19 cellular contexts compared by ENCODE assay signal in genomic region chr13:108877300-108877699, GRCh38.
DNase-seq lines count a peak whose midpoint lies in the region; TF ChIP-seq lines count a peak whose summit lies in the region.
"Had no signal": no experiment of that assay in that cellular context is flagged by ENCODE, and none has a peak within 500 bp of the region (broad histone marks: within the 10 kb centered on the region; RNA-seq: fewer than 3 reads in every experiment).

No MANE protein-coding gene starts in this region.

- H3K4me1 ChIP-seq in mammary epithelial cell (ENCODE audit: insufficient read depth, low read length) = no peaks in the 10 kb centered on the region
- no peaks in the 10 kb centered on the region for H3K4me1 ChIP-seq in testis

- H3K4me2 ChIP-seq in mammary epithelial cell (ENCODE audit: insufficient read depth, low read depth, low read length) = no peak overlapping the region

- dilution Hi-C loops in mammary epithelial cell (cut with HindIII; ENCODE audit: low sequenced_read_pairs) = loop anchor here (25.0 kb wide), 1 partner anchor 540 kb away; no protein-coding TSS in a partner anchor

- H3K4me3 ChIP-seq in mammary epithelial cell (replicated peaks in 1 of 3; ENCODE audit: insufficient read depth in 1 of 3, low read depth in 2 of 3, low read length in 3 of 3) (no peak overlapping the region), testis (no peak overlapping the region)

- H4K20me1 ChIP-seq in mammary epithelial cell (ENCODE audit: insufficient read depth, low read length) = no peaks in the 10 kb centered on the region

- no peaks in the 10 kb centered on the region for H3K27me3 ChIP-seq in mammary epithelial cell (ENCODE audit: insufficient read depth, low read length)
- no peaks in the 10 kb centered on the region for H3K27me3 ChIP-seq in testis

- no peaks in the 10 kb centered on the region for H3K79me2 ChIP-seq in mammary epithelial cell (ENCODE audit: insufficient read depth, low read length)

- CTCF ChIA-PET in mammary epithelial cell (lab: Charles Lee; ENCODE audit: low non-redundant PET) = no interaction called here

- WGBS in mammary epithelial cell (ENCODE audit: low coverage, missing lambda C conversion rate) = 3% methylated on average over 2 of the region's 2 CpGs
- WGBS in testis, 2 donors = 80 to 82% methylated on average over 2 of the region's 2 CpGs

- H3K36me3 ChIP-seq in mammary epithelial cell (ENCODE audit: insufficient read depth, low read length) = no peaks in the 10 kb centered on the region
- no peaks in the 10 kb centered on the region for H3K36me3 ChIP-seq in testis (ENCODE audit: low read depth, missing control alignments)

- H3K9ac ChIP-seq in mammary epithelial cell (ENCODE audit: insufficient read depth, low read length) = no peak overlapping the region

- BruUV-seq in mammary epithelial cell (replicated peaks; lab: Mats Ljungman, UMichigan) = no TSS peak

- no peaks in the 10 kb centered on the region for H3K9me3 ChIP-seq in mammary epithelial cell (replicated peaks; ENCODE audit: insufficient read depth, low read length)
- no peaks in the 10 kb centered on the region for H3K9me3 ChIP-seq in testis

- TF ChIP-seq CTCF in mammary epithelial cell (conservative IDR thresholded peaks at IDR 0.05 in 1 of 2, IDR thresholded peaks at IDR 0.05 in 1 of 2; ENCODE audit: extremely low read depth in 1 of 2, insufficient read depth in 1 of 2, low read depth in 1 of 2, low read length in 2 of 2) (no peak), testis (IDR thresholded peaks at IDR 0.05) (no peak)

- no peak for TF ChIP-seq POLR2A in testis (IDR thresholded peaks at IDR 0.05)

- intact Hi-C loops in mammary epithelial cell (cut with micrococcal nuclease) = no loop called here
- intact Hi-C loops in testis (cut with DNase I; ENCODE audit: low total_unique reads) = no loop called here

- in situ Hi-C loops in mammary epithelial cell (cut with MboI; ENCODE audit: low sequenced_read_pairs in 2 of 2) = loop anchor here (25.0 kb wide), 2 partner anchors 265 to 540 kb away; no protein-coding TSS in a partner anchor

- no peak overlapping the region for H3K27ac ChIP-seq in mammary epithelial cell (ENCODE audit: insufficient read depth, low read depth, low read length)
- H3K27ac ChIP-seq in testis = no peak overlapping the region

- no peak overlapping the region for H2AFZ ChIP-seq in mammary epithelial cell (ENCODE audit: low read depth, low read length)

- peak; percentile 7 for DNase-seq in EL
- peak; percentile 11 for DNase-seq in LHCN-M2 (ENCODE audit: low read depth)
- DNase-seq in mammary epithelial cell = peak; percentile 25
- peak; percentile 52 for DNase-seq in iris pigment epithelial cell (ENCODE audit: low read depth)
- DNase-seq in middle frontal gyrus (ENCODE audit: extremely low spot score, low spot score) = no peak
- no peak for DNase-seq in activated effector memory CD4-positive, alpha-beta T cell treated with anti-CD3 and anti-CD28 coated beads, Interleukin-2, amount 50 U/mL, for 16 hours
- no peak for DNase-seq in testis
- DNase-seq: activated B cell treated with CpG ODN at 0.5 μM for 24 hours; activated naive CD8-positive, alpha-beta T cell treated with anti-CD3 and anti-CD28 coated beads for 36 hours; DND-41; effector memory CD8-positive, alpha-beta T cell; hippocampal formation; MV-4-11; NCI-H1930; NCI-H446 treated with DMSO at 0.1 percent for 48 hours; nucleus accumbens; stimulated activated CD4-positive, alpha-beta T cell treated with anti-CD3 and anti-CD28 coated beads, Interleukin-1b, Interleukin-23, amount 100 ng/mL, for 48 hours; stimulated activated naive CD8-positive, alpha-beta T cell treated with anti-CD3 and anti-CD28 coated beads, Interleukin-15, amount 100 ng/mL, for 72 hours; T-helper 17 cell had no signal

Comparison
In these comparisons a context has a peak if more than half of its experiments do, and no peak if none do; other contexts are left out.
1. DNase-seq: peak in EL (single experiment), LHCN-M2 (single experiment), mammary epithelial cell (single experiment) and iris pigment epithelial cell (single experiment); none in middle frontal gyrus (single experiment), activated effector memory CD4-positive, alpha-beta T cell treated with anti-CD3 and anti-CD28 coated beads, Interleukin-2, amount 50 U/mL, for 16 hours (single experiment) and testis (single experiment).